ENCODE assay signal across 1 cellular context in the genomic region with DNA sequence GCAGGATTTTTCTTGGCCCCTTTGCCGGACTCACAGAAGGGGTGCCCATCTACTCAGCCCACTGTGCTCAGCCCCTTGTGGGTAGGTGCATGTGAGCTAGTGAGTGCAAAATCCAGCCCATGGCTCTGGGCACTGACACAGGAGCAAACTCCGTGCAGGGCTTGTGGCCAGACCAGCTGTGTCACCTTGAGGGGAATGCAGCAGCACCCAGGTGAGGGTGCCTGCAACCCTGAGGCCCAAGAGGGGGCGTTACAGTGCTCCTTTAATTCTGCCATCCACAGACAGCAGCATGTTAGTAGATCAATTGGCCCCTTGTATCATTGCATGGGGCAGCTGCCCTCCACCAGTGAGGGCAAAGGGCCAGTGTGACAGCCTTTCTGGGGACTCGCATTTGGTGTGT.
TF ChIP-seq lines count a peak whose summit lies in the region.

No MANE protein-coding gene starts in this region.

TF ChIP-seq in WTC11, 78 proteins besides CTCF, POLR2A, EP300 and RAD21:
- no peak for TF ChIP-seq ESRRA (CRISPR knock-in tag; IDR thresholded peaks at IDR 0.05; ENCODE audit: borderline replicate concordance)
- TF ChIP-seq USF1 (CRISPR knock-in tag; IDR thresholded peaks at IDR 0.05) = no peak
- no peak for TF ChIP-seq OVOL2 (CRISPR knock-in tag; IDR thresholded peaks at IDR 0.05; ENCODE audit: borderline replicate concordance)
- no peak for TF ChIP-seq MLX (CRISPR knock-in tag; IDR thresholded peaks at IDR 0.05)
- TF ChIP-seq, protein P1, sequence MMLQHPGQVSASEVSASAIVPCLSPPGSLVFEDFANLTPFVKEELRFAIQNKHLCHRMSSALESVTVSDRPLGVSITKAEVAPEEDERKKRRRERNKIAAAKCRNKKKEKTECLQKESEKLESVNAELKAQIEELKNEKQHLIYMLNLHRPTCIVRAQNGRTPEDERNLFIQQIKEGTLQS (CRISPR knock-in tag; conservative IDR thresholded peaks at IDR 0.05) = no peak
- TF ChIP-seq NR1H2 (CRISPR knock-in tag; IDR thresholded peaks at IDR 0.05) = no peak
- no peak for TF ChIP-seq ZNF232 (CRISPR knock-in tag; IDR thresholded peaks at IDR 0.05)
- TF ChIP-seq, protein P2, sequence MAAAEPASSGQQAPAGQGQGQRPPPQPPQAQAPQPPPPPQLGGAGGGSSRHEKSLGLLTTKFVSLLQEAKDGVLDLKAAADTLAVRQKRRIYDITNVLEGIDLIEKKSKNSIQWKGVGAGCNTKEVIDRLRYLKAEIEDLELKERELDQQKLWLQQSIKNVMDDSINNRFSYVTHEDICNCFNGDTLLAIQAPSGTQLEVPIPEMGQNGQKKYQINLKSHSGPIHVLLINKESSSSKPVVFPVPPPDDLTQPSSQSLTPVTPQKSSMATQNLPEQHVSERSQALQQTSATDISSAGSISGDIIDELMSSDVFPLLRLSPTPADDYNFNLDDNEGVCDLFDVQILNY (CRISPR knock-in tag; IDR thresholded peaks at IDR 0.05) = no peak
- TF ChIP-seq ZNF138 (CRISPR knock-in tag; conservative IDR thresholded peaks at IDR 0.05) = no peak
